21 cellular contexts compared by ENCODE assay signal in the genomic region with DNA sequence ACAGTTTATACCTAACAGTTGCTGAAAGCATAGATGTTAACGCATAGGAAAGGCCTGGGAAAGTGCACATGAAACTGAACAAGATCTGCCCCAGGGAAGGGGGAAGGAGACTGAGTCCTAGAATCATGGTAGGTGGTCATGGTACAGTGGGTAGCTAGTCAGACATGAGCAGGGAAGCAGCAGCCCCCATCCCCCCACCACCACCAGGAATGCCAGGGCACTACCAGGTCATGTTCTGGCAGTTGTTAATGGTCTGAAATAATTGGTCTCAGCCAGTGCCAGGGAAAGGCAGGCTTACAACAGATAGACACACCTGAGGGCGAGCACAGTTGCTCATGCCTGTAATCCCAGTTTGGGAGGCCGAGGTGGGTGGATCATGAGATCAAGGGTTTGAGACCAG.
"Had no signal": no experiment of that assay in that cellular context is flagged by ENCODE, and none has a peak within 500 bp of the region (broad histone marks: within the 10 kb centered on the region; RNA-seq: fewer than 3 reads in every experiment).

No MANE protein-coding gene starts in this region.

- H3K27ac Mint-ChIP-seq: activated CD8-positive, alpha-beta memory T cell treated with anti-CD3 and anti-CD28 coated beads, Interleukin-2, amount 10 ng/mL, durations not matched to agents 7 days and 5 days; activated naive CD8-positive, alpha-beta T cell treated with anti-CD3 and anti-CD28 coated beads, Interleukin-2, amount 10 ng/mL, durations not matched to agents 7 days and 5 days; brain; naive thymus-derived CD4-positive, alpha-beta T cell; T-helper 1 cell treated with Interleukin-12 subunit alpha and Interleukin-12 subunit beta and Interleukin-4 antibody, amounts not matched to agents 30 μg/mL and 1 μg/mL, for 36 hours had no signal

- H3K4me3 ChIP-seq: coronary artery, upper lobe of left lung had no signal

- H3K27ac ChIP-seq: coronary artery, foreskin keratinocyte, neutrophil, upper lobe of left lung, WERI-Rb-1 had no signal

- H3K9me3 ChIP-seq: neutrophil, upper lobe of left lung had no signal

- H3K36me3 ChIP-seq: neutrophil, upper lobe of left lung, WERI-Rb-1 had no signal

- ATAC-seq: activated CD8-positive, alpha-beta memory T cell treated with anti-CD3 and anti-CD28 coated beads, Interleukin-2, amount 10 ng/mL, durations not matched to agents 7 days and 5 days; foreskin keratinocyte; left colon; naive thymus-derived CD4-positive, alpha-beta T cell; SK-N-SH treated with all-trans-retinoic acid at 6 μM for 48 hours had no signal

- H3K36me3 Mint-ChIP-seq: activated CD8-positive, alpha-beta memory T cell treated with anti-CD3 and anti-CD28 coated beads, Interleukin-2, amount 10 ng/mL, durations not matched to agents 7 days and 5 days; activated naive CD8-positive, alpha-beta T cell treated with anti-CD3 and anti-CD28 coated beads, Interleukin-2, amount 10 ng/mL, durations not matched to agents 7 days and 5 days; brain had no signal

- H3K4me1 Mint-ChIP-seq: brain; central memory CD8-positive, alpha-beta T cell had no signal

- H3K9me3 Mint-ChIP-seq: activated naive CD8-positive, alpha-beta T cell treated with anti-CD3 and anti-CD28 coated beads, Interleukin-2, amount 10 ng/mL, durations not matched to agents 7 days and 5 days; central memory CD8-positive, alpha-beta T cell had no signal

- H3K4me1 ChIP-seq: foreskin keratinocyte, upper lobe of left lung had no signal

- FAIRE-seq: endothelial cell of umbilical vein, small intestine had no signal

- H3K4me3 Mint-ChIP-seq: activated CD8-positive, alpha-beta memory T cell treated with anti-CD3 and anti-CD28 coated beads, Interleukin-2, amount 10 ng/mL, durations not matched to agents 7 days and 5 days; activated naive CD8-positive, alpha-beta T cell treated with anti-CD3 and anti-CD28 coated beads, Interleukin-2, amount 10 ng/mL, durations not matched to agents 7 days and 5 days; brain; central memory CD8-positive, alpha-beta T cell; naive thymus-derived CD4-positive, alpha-beta T cell; T-helper 1 cell treated with Interleukin-12 subunit alpha and Interleukin-12 subunit beta and Interleukin-4 antibody, amounts not matched to agents 30 μg/mL and 1 μg/mL, for 36 hours had no signal

- DNase-seq: activated CD4-positive, alpha-beta T cell treated with anti-CD3 and anti-CD28 coated beads, Interleukin-2, amount 50 U/mL, for 48 hours; activated CD8-positive, alpha-beta memory T cell treated with anti-CD3 and anti-CD28 coated beads, Interleukin-2, amount 10 ng/mL, durations not matched to agents 7 days and 5 days; activated gamma-delta T cell treated with Interleukin-2 at 50 U/mL for 16 hours; activated naive CD8-positive, alpha-beta T cell treated with anti-CD3 and anti-CD28 coated beads, Interleukin-2, amount 10 ng/mL, durations not matched to agents 7 days and 5 days; activated T-cell treated with anti-CD3 and anti-CD28 coated beads, Interleukin-2, amount 50 U/mL, for 1 hour; effector CD8-positive, alpha-beta T cell; foreskin keratinocyte; left colon; naive thymus-derived CD4-positive, alpha-beta T cell; small intestine; stimulated activated CD4-positive, alpha-beta T cell treated with anti-CD3 and anti-CD28 coated beads, Interleukin-4, amount 100 ng/mL, for 24 hours; stimulated activated naive CD4-positive, alpha-beta T cell; upper lobe of left lung; WERI-Rb-1 had no signal
